11 cellular contexts compared by ENCODE assay signal in the genomic region with DNA sequence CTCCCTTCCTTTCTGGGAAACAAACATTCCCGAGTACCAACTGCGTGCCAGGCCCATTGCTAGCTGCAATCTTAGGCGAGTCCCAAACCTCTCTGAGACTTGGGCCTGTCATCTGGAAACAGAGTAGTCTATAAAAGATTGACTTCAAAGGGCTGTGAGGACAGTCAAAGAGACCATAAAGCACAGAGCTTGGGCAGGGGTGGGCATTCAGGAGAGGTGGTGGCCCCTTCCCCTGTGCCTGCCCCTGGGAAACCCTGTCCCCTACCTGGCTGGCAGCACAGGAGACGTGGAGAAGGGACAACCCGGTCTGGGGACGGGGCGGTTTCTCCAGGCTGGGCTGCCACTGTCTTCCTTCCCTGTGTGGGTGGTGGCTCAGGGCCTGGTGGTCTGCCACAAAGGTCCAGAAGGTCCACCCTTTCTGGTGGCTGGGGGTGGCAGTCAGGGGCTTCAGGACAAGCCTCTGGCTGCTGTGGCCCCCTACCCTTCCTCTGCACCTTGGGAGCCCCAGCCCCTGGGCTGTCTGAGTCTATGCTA. TPM values are rescaled to one million over a fixed set of nuclear protein-coding genes. Genes with fewer than 3 reads are reported as not detected.
DNase-seq lines count a peak whose midpoint lies in the region; ATAC-seq and FAIRE-seq lines count a peak whose summit lies in the region.
"Had no signal": no experiment of that assay in that cellular context is flagged by ENCODE, and none has a peak within 500 bp of the region (broad histone marks: within the 10 kb centered on the region; RNA-seq: fewer than 3 reads in every experiment).

No MANE protein-coding gene starts in this region.

- H3K36me3 ChIP-seq in CD4-positive, CD25-positive, alpha-beta regulatory T cell (ENCODE audit: control insufficient read depth, insufficient read depth, low read length), result no peaks in the 10 kb centered on the region
- H3K36me3 ChIP-seq in mesenchymal stem cell (ENCODE audit: control insufficient read depth in 1 of 2, insufficient read depth in 2 of 2, low read depth in 1 of 2, low read length in 2 of 2), result no peaks in the 10 kb centered on the region

- H3K4me1 ChIP-seq in CD4-positive, CD25-positive, alpha-beta regulatory T cell (ENCODE audit: control insufficient read depth, insufficient read depth, low read length, poor library complexity, severe bottlenecking), result peaks cover 36% of the 10 kb centered on the region
- H3K4me1 ChIP-seq in mesenchymal stem cell (ENCODE audit: control insufficient read depth, insufficient read depth, low read depth, low read length), result peaks cover 40% of the 10 kb centered on the region

- peaks cover 7% of the 10 kb centered on the region for H3K27me3 Mint-ChIP-seq in CD4-positive, CD25-positive, alpha-beta regulatory T cell
- peaks cover 9% of the 10 kb centered on the region for H3K27me3 Mint-ChIP-seq in T-helper 1 cell treated with Interleukin-12 subunit alpha and Interleukin-12 subunit beta and Interleukin-4 antibody, amounts not matched to agents 30 μg/mL and 1 μg/mL, for 36 hours (ENCODE audit: low read depth)

- H3K27ac Mint-ChIP-seq in CD4-positive, CD25-positive, alpha-beta regulatory T cell, result peak overlapping the region; percentile 97 to 100 (median 98)
- H3K27ac Mint-ChIP-seq in T-helper 1 cell treated with Interleukin-12 subunit alpha and Interleukin-12 subunit beta and Interleukin-4 antibody, amounts not matched to agents 30 μg/mL and 1 μg/mL, for 36 hours, result peak overlapping the region; percentile 92
- H3K27ac Mint-ChIP-seq: endodermal cell had no signal

- peak overlapping the region; percentile 82 for H3K27ac ChIP-seq in CD4-positive, CD25-positive, alpha-beta regulatory T cell (ENCODE audit: insufficient read depth, low read length, poor library complexity, severe bottlenecking)
- H3K27ac ChIP-seq in mesenchymal stem cell (ENCODE audit: low read length, poor library complexity, severe bottlenecking), result no peak overlapping the region
- H3K27ac ChIP-seq: SK-N-MC had no signal

- H3K9ac ChIP-seq in mesenchymal stem cell (ENCODE audit: low read length), result no peak overlapping the region

- H3K4ac ChIP-seq in mesenchymal stem cell (ENCODE audit: low read depth in 1 of 2, low read length in 2 of 2), result peak overlapping the region in 1 of 2 experiments; percentile 29

- FAIRE-seq in GM19239 (lab: Jason Lieb, UNC), result no peak

- H3K23ac ChIP-seq in mesenchymal stem cell (ENCODE audit: low read length in 2 of 2), result no peak overlapping the region

- peak overlapping the region; percentile 91 for H2BK15ac ChIP-seq in mesenchymal stem cell (ENCODE audit: low read depth, poor library complexity, severe bottlenecking)

- no peak overlapping the region for H2BK5ac ChIP-seq in mesenchymal stem cell (ENCODE audit: low read depth, low read length, poor library complexity, severe bottlenecking)

- peak overlapping the region; percentile 73 for H4K8ac ChIP-seq in mesenchymal stem cell (ENCODE audit: low read length)

- no peak for ATAC-seq in CD4-positive, CD25-positive, alpha-beta regulatory T cell (ENCODE audit: low read depth in 2 of 2)
- peak; percentile 17 for ATAC-seq in GM21515 (IDR thresholded peaks at IDR 0.05; ENCODE audit: unreplicated experiment)

- DNase-seq in CD4-positive, CD25-positive, alpha-beta regulatory T cell, result peak in 2 of 3 donors; percentile 26 to 37
- DNase-seq in mesenchymal stem cell, result no peak
- DNase-seq in OCI-M1 (lab: John Stamatoyannopoulos, UW), result no peak
- no peak for DNase-seq in NCI-H345 treated with DMSO at 0.1 percent for 48 hours (lab: John Stamatoyannopoulos, UW; ENCODE audit: unreplicated experiment)
- no peak for DNase-seq in DMS114 treated with DMSO at 0.1 percent for 48 hours (lab: John Stamatoyannopoulos, UW; ENCODE audit: unreplicated experiment)
- no peak for DNase-seq in GM19239 (ENCODE audit: insufficient read length, low spot score)
- DNase-seq: DMS 273 treated with DMSO at 0.1 percent for 48 hours, endodermal cell had no signal

- H3K79me1 ChIP-seq in mesenchymal stem cell (replicated peaks; ENCODE audit: low read length, poor library complexity, severe bottlenecking), result no peaks in the 10 kb centered on the region

- H3K4me3 Mint-ChIP-seq in CD4-positive, CD25-positive, alpha-beta regulatory T cell, result peak overlapping the region in 3 of 4 donors; percentile 84 to 87 (median 86)
- peak overlapping the region; percentile 78 for H3K4me3 Mint-ChIP-seq in T-helper 1 cell treated with Interleukin-12 subunit alpha and Interleukin-12 subunit beta and Interleukin-4 antibody, amounts not matched to agents 30 μg/mL and 1 μg/mL, for 36 hours
- H3K4me3 Mint-ChIP-seq: endodermal cell had no signal

- H3K14ac ChIP-seq in mesenchymal stem cell (ENCODE audit: low read length in 2 of 2), result peak overlapping the region in 1 of 2 experiments; percentile 55

- no peaks in the 10 kb centered on the region for H3K36me3 Mint-ChIP-seq in CD4-positive, CD25-positive, alpha-beta regulatory T cell
- H3K36me3 Mint-ChIP-seq in T-helper 1 cell treated with Interleukin-12 subunit alpha and Interleukin-12 subunit beta and Interleukin-4 antibody, amounts not matched to agents 30 μg/mL and 1 μg/mL, for 36 hours (ENCODE audit: low read depth), result no peaks in the 10 kb centered on the region

- H3K4me3 ChIP-seq in CD4-positive, CD25-positive, alpha-beta regulatory T cell (ENCODE audit: low read depth, low read length), result peak overlapping the region; percentile 35
- H3K4me3 ChIP-seq in mesenchymal stem cell (ENCODE audit: insufficient read depth in 1 of 2, low read depth in 1 of 2, low read length in 2 of 2), result no peak overlapping the region
- H3K4me3 ChIP-seq: SK-N-MC had no signal

- H2AFZ ChIP-seq in mesenchymal stem cell (ENCODE audit: low read depth, low read length), result no peak overlapping the region

- H2BK120ac ChIP-seq in mesenchymal stem cell (ENCODE audit: low read depth, low read length), result peak overlapping the region; percentile 20

- H2AK5ac ChIP-seq in mesenchymal stem cell (ENCODE audit: low read length, severe bottlenecking), result peak overlapping the region; percentile 12

- H3K9me3 ChIP-seq in CD4-positive, CD25-positive, alpha-beta regulatory T cell (ENCODE audit: control insufficient read depth in 2 of 2, low read length in 2 of 2), result no peaks in the 10 kb centered on the region
- H3K9me3 ChIP-seq in mesenchymal stem cell (ENCODE audit: control insufficient read depth, low read length), result no peaks in the 10 kb centered on the region

- H3K4me2 ChIP-seq in mesenchymal stem cell (ENCODE audit: low read length, poor library complexity, severe bottlenecking), result no peak overlapping the region

- 94% methylated on average over 7 of the region's 7 CpGs for WGBS in mesenchymal stem cell

- peak overlapping the region; percentile 49 to 55 for H2BK12ac ChIP-seq in mesenchymal stem cell (ENCODE audit: low read length in 2 of 2)

- peak overlapping the region; percentile 74 for H4K91ac ChIP-seq in mesenchymal stem cell (ENCODE audit: low read length)

- peaks cover 11 to 60% (median 24%) of the 10 kb centered on the region in 4 donors for H3K4me1 Mint-ChIP-seq in CD4-positive, CD25-positive, alpha-beta regulatory T cell
- H3K4me1 Mint-ChIP-seq in T-helper 1 cell treated with Interleukin-12 subunit alpha and Interleukin-12 subunit beta and Interleukin-4 antibody, amounts not matched to agents 30 μg/mL and 1 μg/mL, for 36 hours (ENCODE audit: low read depth), result peaks cover 30% of the 10 kb centered on the region

- H3K9me3 Mint-ChIP-seq in CD4-positive, CD25-positive, alpha-beta regulatory T cell, result peaks cover 0 to 1% (median 0%) of the 10 kb centered on the region in 7 donors
- no peaks in the 10 kb centered on the region for H3K9me3 Mint-ChIP-seq in T-helper 1 cell treated with Interleukin-12 subunit alpha and Interleukin-12 subunit beta and Interleukin-4 antibody, amounts not matched to agents 30 μg/mL and 1 μg/mL, for 36 hours
- H3K9me3 Mint-ChIP-seq: endodermal cell had no signal

- no peaks in the 10 kb centered on the region for H3K27me3 ChIP-seq in CD4-positive, CD25-positive, alpha-beta regulatory T cell (ENCODE audit: control insufficient read depth, insufficient read depth, low read length)
- no peaks in the 10 kb centered on the region for H3K27me3 ChIP-seq in mesenchymal stem cell (ENCODE audit: control insufficient read depth in 1 of 2, insufficient read depth in 1 of 2, low read length in 2 of 2)

- peak overlapping the region; percentile 4 to 67 for H3K18ac ChIP-seq in mesenchymal stem cell (ENCODE audit: low read depth in 1 of 2, low read length in 2 of 2)

RNA-seq across cellular contexts. Expression of a gene that starts 33.9 kb away (rescaled TPM):
- total RNA-seq in CD4-positive, CD25-positive, alpha-beta regulatory T cell, result 195 TPM
- 1 to 10 TPM; 1.9 to 3.9 (median 2.5) TPM for polyA plus RNA-seq in CD4-positive, CD25-positive, alpha-beta regulatory T cell
- polyA plus RNA-seq in mesenchymal stem cell (2013, experiment 1 of 2), result 15.6 TPM
- polyA plus RNA-seq in mesenchymal stem cell (2013, experiment 2 of 2), result 14.8 TPM

Comparison
In these comparisons a context has a peak if more than half of its experiments do, and no peak if none do; other contexts are left out.
1. DNase-seq: peak in CD4-positive, CD25-positive, alpha-beta regulatory T cell (2 of 3); none in mesenchymal stem cell (single experiment), OCI-M1 (single experiment), NCI-H345 treated with DMSO at 0.1 percent for 48 hours (single experiment), DMS114 treated with DMSO at 0.1 percent for 48 hours (single experiment) and GM19239 (single experiment).